In the genomic region with DNA sequence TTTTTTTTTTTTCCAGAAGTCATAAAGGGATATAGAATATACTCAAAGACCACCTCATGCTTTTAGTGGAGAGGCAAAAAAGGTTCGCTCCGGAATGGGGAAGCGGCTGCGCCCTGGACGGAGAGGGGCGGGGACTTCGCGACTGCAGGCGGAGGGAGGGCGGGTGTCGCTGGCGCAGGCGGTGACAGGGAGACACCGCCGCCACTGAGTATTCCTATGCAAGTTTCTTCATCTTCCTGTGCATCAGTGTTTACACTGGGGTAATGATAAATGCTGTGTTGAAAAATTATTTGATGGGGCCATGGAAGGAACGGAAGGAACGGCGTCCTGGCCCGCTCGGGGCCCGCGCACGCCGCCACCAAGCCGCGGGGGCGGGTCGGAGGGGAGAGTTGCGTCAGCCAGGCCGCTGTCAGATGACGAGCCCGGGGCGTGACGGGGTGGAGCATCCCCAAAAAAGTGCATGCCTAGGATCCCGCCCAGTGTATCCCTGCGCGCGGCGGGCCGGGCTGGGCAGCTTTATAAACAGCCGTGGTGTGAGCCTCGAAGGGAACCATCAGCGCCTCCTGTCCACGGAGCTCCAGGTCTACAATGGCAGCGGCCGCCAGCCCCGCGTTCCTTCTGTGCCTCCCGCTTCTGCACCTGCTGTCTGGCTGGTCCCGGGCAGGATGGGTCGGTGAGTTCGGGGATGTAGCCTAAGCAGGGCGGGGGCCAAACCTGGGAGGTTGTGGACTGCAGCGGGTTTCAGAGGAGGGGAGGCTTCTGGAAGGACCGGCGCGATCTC, we compare ENCODE assay signal across 8 cellular contexts. TPM values are rescaled to one million over a fixed set of nuclear protein-coding genes. Genes with fewer than 3 reads are reported as not detected.
DNase-seq lines count a peak whose midpoint lies in the region; ATAC-seq lines count a peak whose summit lies in the region.

A gene with protein sequence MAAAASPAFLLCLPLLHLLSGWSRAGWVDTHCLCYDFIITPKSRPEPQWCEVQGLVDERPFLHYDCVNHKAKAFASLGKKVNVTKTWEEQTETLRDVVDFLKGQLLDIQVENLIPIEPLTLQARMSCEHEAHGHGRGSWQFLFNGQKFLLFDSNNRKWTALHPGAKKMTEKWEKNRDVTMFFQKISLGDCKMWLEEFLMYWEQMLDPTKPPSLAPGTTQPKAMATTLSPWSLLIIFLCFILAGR (plus strand): TSS at position 482 of the 781 bp plus-strand sequence. CDS start 107 bp downstream, at position 589.

- DNase-seq in DMS53 (lab: John Stamatoyannopoulos, UW) (peak; percentile 92), NCI-H2196 (lab: John Stamatoyannopoulos, UW; ENCODE audit: unreplicated experiment) (peak; percentile 80), cerebellum (ENCODE audit: low spot score) (peak; percentile 87), kidney tubule cell (ENCODE audit: low spot score) (peak; percentile 63), cortex of kidney (lab: John Stamatoyannopoulos, UW) (no peak)
- peak; percentile 43 for DNase-seq in activated CD4-positive, CD25-positive, alpha-beta regulatory T cell treated with anti-CD3 and anti-CD28 coated beads, Interleukin-2, amount 50 U/mL, for 16 hours (ENCODE audit: low read depth, low spot score)
- DNase-seq in stimulated activated CD4-positive, alpha-beta T cell treated with anti-CD3 and anti-CD28 coated beads, Interleukin-1b, Interleukin-23, amount 100 ng/mL, for 24 hours (ENCODE audit: low read depth in 4 of 4, low spot score in 1 of 4): peak; percentile 56 to 84 (median 68)

- peak; percentile 61 for ATAC-seq in HG02678 (IDR thresholded peaks at IDR 0.05; ENCODE audit: unreplicated experiment)

RNA-seq across cellular contexts. Expression of the gene that starts here (rescaled TPM):
- total RNA-seq in cerebellum: 0.82 TPM

Comparison
In these comparisons a context has a peak if more than half of its experiments do, and no peak if none do; other contexts are left out.
1. Peak in DNase-seq in cerebellum; RNA of the gene not detected or under 1 TPM.